In the genomic region with DNA sequence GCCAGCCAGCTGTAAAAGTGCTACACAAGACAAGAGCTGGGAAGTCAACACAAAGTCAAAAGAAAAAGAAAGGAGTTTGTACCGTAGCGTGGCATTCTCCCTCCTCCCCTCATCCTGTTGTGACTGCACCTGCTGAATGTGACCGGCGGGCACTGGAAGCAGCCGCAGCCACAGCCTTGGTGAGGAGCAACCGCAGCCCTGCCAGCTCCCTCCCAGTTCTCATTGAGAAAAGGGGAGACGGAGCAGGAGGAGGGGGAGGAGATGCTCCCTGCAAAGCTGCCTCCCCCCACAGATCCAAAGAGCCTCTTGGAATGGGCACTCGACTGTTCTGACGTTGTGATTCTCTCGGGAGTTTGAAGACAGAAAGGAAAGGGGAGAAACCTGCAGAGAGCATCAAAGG, we compare ENCODE assay signal across 9 cellular contexts.
DNase-seq lines count a peak whose midpoint lies in the region; ATAC-seq and TF ChIP-seq lines count a peak whose summit lies in the region.
"Had no signal": no experiment of that assay in that cellular context is flagged by ENCODE, and none has a peak within 500 bp of the region (broad histone marks: within the 10 kb centered on the region; RNA-seq: fewer than 3 reads in every experiment).

No MANE protein-coding gene starts in this region.

- peak; percentile 50 for DNase-seq in NCI-H2107 treated with DMSO at 0.1 percent for 48 hours (lab: John Stamatoyannopoulos, UW; ENCODE audit: unreplicated experiment)
- no peak for DNase-seq in right cardiac atrium
- DNase-seq in retinal pigment epithelial cell (ENCODE audit: low read depth): no peak
- no peak for DNase-seq in SJCRH30
- DNase-seq in activated T-cell treated with anti-CD3 and anti-CD28 coated beads, Interleukin-2, amount 50 U/mL, for 1 hour: no peak
- no peak for DNase-seq in erythroblast (lab: John Stamatoyannopoulos, UW)
- DNase-seq: effector memory CD4-positive, alpha-beta T cell had no signal

- ATAC-seq in GM19463 (IDR thresholded peaks at IDR 0.05; ENCODE audit: unreplicated experiment): peak; percentile 49
- ATAC-seq in right cardiac atrium: no peak
- ATAC-seq in HG03159 (IDR thresholded peaks at IDR 0.05; ENCODE audit: unreplicated experiment): no peak

- H3K9me3 ChIP-seq in right cardiac atrium (ENCODE audit: control insufficient read depth, low read length) (no peaks in the 10 kb centered on the region), SJCRH30 (replicated peaks) (no peaks in the 10 kb centered on the region)

- peaks cover 15% of the 10 kb centered on the region for H3K4me1 ChIP-seq in right cardiac atrium (ENCODE audit: control insufficient read depth, insufficient read depth, low read length)
- H3K4me1 ChIP-seq in SJCRH30: no peaks in the 10 kb centered on the region

- no peak for TF ChIP-seq POLR2A in erythroblast (IDR thresholded peaks at IDR 0.05; ENCODE audit: low read length)

- H3K27ac ChIP-seq in right cardiac atrium (ENCODE audit: low read length): no peak overlapping the region
- H3K27ac ChIP-seq in SJCRH30: no peak overlapping the region

- intact Hi-C loops in right cardiac atrium (cut with DNase I): no loop called here

- H3K4me3 ChIP-seq in right cardiac atrium (ENCODE audit: low read length) (peak overlapping the region; percentile 20), retinal pigment epithelial cell (ENCODE audit: low read length) (peak overlapping the region; percentile 16), SJCRH30 (no peak overlapping the region)

- no peak for TF ChIP-seq CTCF in retinal pigment epithelial cell (conservative IDR thresholded peaks at IDR 0.05; ENCODE audit: low read depth, low read length)

- WGBS in right cardiac atrium: 29% methylated on average over 10 of the region's 10 CpGs

- H3K36me3 ChIP-seq in SJCRH30: peaks cover 6% of the 10 kb centered on the region

- no peaks in the 10 kb centered on the region for H3K27me3 ChIP-seq in right cardiac atrium (ENCODE audit: control insufficient read depth, insufficient read depth)
- H3K27me3 ChIP-seq in SJCRH30: no peaks in the 10 kb centered on the region
